ENCODE assay signal across 1 cellular context in genomic region chr12:6452245-6452731, GRCh38.
TF ChIP-seq lines count a peak whose summit lies in the region.

No MANE protein-coding gene starts in this region.

TF ChIP-seq in endothelial cell of umbilical vein, 7 proteins besides CTCF, POLR2A, EP300 and RAD21:
- TF ChIP-seq GATA2 (IDR thresholded peaks at IDR 0.05; ENCODE audit: insufficient read depth, insufficient read length, low read depth, low read length) (no peak), JUN (IDR thresholded peaks at IDR 0.05; ENCODE audit: borderline replicate concordance, insufficient read depth, insufficient read length, low read depth) (no peak), FOS (IDR thresholded peaks at IDR 0.05; ENCODE audit: borderline replicate concordance, insufficient read depth, low read length) (no peak), MYC (IDR thresholded peaks at IDR 0.05; ENCODE audit: low read depth, low read length) (no peak), POLR2AphosphoS5 (IDR thresholded peaks at IDR 0.05; ENCODE audit: insufficient read depth, low read depth, low read length) (no peak), MAX (IDR thresholded peaks at IDR 0.05; ENCODE audit: insufficient read depth, insufficient read length) (no peak), EZH2 (IDR thresholded peaks at IDR 0.05; ENCODE audit: borderline replicate concordance, low read depth, low read length, severe bottlenecking) (no peak)
